ENCODE assay signal across 8 cellular contexts in the genomic region with DNA sequence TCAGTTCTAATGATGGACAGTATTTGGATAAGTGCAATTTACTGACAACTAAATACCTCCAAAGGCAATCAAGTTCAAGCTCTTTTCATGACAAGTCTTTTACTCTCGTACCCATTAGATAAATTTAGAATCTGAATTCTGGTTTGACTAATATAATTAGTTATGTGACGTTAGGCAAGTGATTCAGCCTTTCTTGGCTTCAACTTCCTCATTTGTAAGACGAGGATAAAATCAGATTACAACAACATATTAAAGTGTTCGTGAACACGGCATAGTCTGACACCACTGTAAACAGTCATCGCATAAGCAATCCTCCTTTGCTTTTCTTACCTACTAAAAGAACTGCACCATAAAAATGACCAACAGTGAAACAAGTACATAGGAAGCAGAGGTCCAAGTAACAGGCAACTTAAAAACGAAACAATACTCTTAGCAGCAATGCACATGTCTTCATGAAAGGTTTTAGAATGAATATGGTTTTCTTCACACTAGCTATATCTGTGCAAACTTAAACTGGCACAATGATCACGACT. TPM values are rescaled to one million over a fixed set of nuclear protein-coding genes. Genes with fewer than 3 reads are reported as not detected.
DNase-seq lines count a peak whose midpoint lies in the region; ATAC-seq and TF ChIP-seq lines count a peak whose summit lies in the region.

No MANE protein-coding gene starts in this region.

- TF ChIP-seq CTCF in OCI-LY1 (IDR thresholded peaks at IDR 0.05; ENCODE audit: low read length): no peak
- no peak for TF ChIP-seq CTCF in transverse colon (IDR thresholded peaks at IDR 0.05)

- H3K4me2 ChIP-seq in OCI-LY1 (ENCODE audit: low read length): peak overlapping the region; percentile 61

- in situ Hi-C loops in transverse colon (cut with MboI; ENCODE audit: low pct_ligation_motif_present in 1 of 4, low pct_unique_long_range_greater_than_20kb in 1 of 4, low sequenced_read_pairs in 3 of 4): no loop called here

- no peaks in the 10 kb centered on the region; the same call in 1 of the 2 replicates for H3F3A ChIP-seq in OCI-LY1 (ENCODE audit: insufficient read depth, low read length)

- WGBS in transverse colon (ENCODE audit: low coverage in 1 of 2), 2 donors: 50 to 60% methylated on average over 8 of the region's 8 CpGs

- H3K79me2 ChIP-seq in OCI-LY1 (ENCODE audit: insufficient read depth, low read length): no peaks in the 10 kb centered on the region

- H3K27me3 ChIP-seq in OCI-LY1 (ENCODE audit: insufficient read depth, low read length) (no peaks in the 10 kb centered on the region), transverse colon (no peaks in the 10 kb centered on the region)

- H3K4me1 ChIP-seq in OCI-LY1 (ENCODE audit: insufficient read depth, low read length, severe bottlenecking) (peaks cover 27% of the 10 kb centered on the region), transverse colon (peaks cover 0 to 13% (median 0%) of the 10 kb centered on the region in 4 donors)

- TF ChIP-seq EP300 in transverse colon (IDR thresholded peaks at IDR 0.05; ENCODE audit: low read depth): no peak

- no peak for TF ChIP-seq POLR2A in transverse colon (IDR thresholded peaks at IDR 0.05)

- H4K20me1 ChIP-seq in OCI-LY1 (ENCODE audit: insufficient read depth, low read length): no peaks in the 10 kb centered on the region

- peak overlapping the region; percentile 58 for H3K27ac ChIP-seq in OCI-LY1 (ENCODE audit: low read depth, low read length, poor library complexity, severe bottlenecking)
- H3K27ac ChIP-seq in transverse colon: peak overlapping the region in 1 of 4 donors; percentile 3

- intact Hi-C loops in transverse colon (cut with DNase I; ENCODE audit: low total_unique reads): no loop called here
- intact Hi-C loops in posterior cingulate gyrus (cut with DNase I): no loop called here

- H2AFZ ChIP-seq in OCI-LY1 (ENCODE audit: low read length): peak overlapping the region; percentile 77

- no peaks in the 10 kb centered on the region for H3K9me3 ChIP-seq in OCI-LY1 (ENCODE audit: low read length)
- H3K9me3 ChIP-seq in transverse colon: no peaks in the 10 kb centered on the region

- H3K9ac ChIP-seq in OCI-LY1 (ENCODE audit: low read length): peak overlapping the region; percentile 10; the same call in 1 of the 2 replicates

- DNase-seq in GM04504 (ENCODE audit: low read depth): peak; percentile 7
- DNase-seq in iris pigment epithelial cell (ENCODE audit: low read depth): peak; percentile 51
- DNase-seq in transverse colon: no peak
- no peak for DNase-seq in posterior cingulate gyrus
- DNase-seq in activated CD4-positive, CD25-positive, alpha-beta regulatory T cell (lab: John Stamatoyannopoulos, UW): no peak
- no peak for DNase-seq in NCI-H128 (lab: John Stamatoyannopoulos, UW; ENCODE audit: unreplicated experiment)

- H3K4me3 ChIP-seq in OCI-LY1 (ENCODE audit: low read depth, low read length, poor library complexity, severe bottlenecking) (peak overlapping the region; percentile 11), transverse colon (no peak overlapping the region)

- H3K9me2 ChIP-seq in OCI-LY1 (ENCODE audit: low read depth, low read length): no peaks in the 10 kb centered on the region

- ATAC-seq in GM21786 (IDR thresholded peaks at IDR 0.05; ENCODE audit: unreplicated experiment): peak; percentile 71

- H3K36me3 ChIP-seq in OCI-LY1 (ENCODE audit: insufficient read depth, low read length) (peaks cover 3% of the 10 kb centered on the region; the same call in 1 of the 2 replicates), transverse colon (no peaks in the 10 kb centered on the region)

RNA-seq across cellular contexts. Expression of a gene that starts 25.7 kb away (rescaled TPM):
- total RNA-seq in transverse colon: 10 to 100 TPM in 3 of 4 donors, not detected in 1; 13.7 to 21.6 (median 15.7) TPM

Comparison
In these comparisons a context has a peak if more than half of its experiments do, and no peak if none do; other contexts are left out.
1. DNase-seq: peak in GM04504 (single experiment) and iris pigment epithelial cell (single experiment); none in transverse colon (single experiment), posterior cingulate gyrus (0 of 10), activated CD4-positive, CD25-positive, alpha-beta regulatory T cell (0 of 4) and NCI-H128 (single experiment).